In the genomic region with DNA sequence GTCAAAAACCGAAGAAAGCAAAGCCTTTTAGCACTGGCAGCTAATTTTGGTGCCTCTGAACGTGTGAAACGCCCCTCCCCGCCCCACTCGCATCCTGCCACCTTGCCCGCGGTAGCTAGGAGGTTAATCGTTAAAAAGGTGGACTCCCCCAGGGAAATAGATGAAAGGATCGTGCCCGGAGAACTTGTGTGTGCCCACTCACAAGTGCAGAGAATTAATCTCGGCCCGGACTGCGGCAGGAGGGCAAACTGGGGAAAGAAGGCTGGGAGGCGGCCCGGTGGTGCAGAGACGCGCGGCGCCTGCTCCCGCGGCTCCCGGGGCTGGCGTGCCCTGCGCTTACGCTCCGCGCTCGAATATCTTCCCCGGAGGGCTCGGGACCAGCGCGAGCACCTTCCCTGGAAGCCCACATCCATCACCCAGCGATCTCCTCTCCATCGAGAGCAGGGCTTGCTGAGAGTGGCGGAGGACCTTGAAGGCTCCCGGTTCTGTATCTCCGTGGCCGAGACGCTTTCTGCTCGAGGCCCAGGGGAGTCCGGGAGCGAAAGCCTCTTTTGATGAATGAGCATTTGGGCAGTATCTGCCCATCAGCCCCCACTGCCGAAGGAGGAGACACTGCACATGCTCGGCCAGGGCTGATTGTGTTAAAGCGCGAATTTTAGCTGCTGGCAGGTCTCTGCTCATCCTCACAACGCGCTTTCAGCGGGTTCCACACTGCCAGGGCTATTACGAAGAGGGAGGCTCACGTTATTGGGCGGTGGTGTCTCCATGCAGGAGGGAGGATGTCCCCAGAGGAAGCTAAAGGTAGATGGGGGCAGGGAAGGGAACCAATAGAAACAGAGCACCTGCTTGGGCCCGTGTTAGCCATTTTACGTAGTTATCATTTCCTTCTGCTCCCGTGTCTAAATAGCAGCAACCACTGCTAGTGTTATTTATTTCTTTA, we compare ENCODE assay signal across 8 cellular contexts. TPM values are rescaled to one million over a fixed set of nuclear protein-coding genes. Genes with fewer than 3 reads are reported as not detected.
DNase-seq lines count a peak whose midpoint lies in the region; ATAC-seq, FAIRE-seq and TF ChIP-seq lines count a peak whose summit lies in the region.

No MANE protein-coding gene starts in this region.

- peaks cover 12% of the 10 kb centered on the region for H3K4me1 Mint-ChIP-seq in activated naive CD8-positive, alpha-beta T cell treated with anti-CD3 and anti-CD28 coated beads, Interleukin-2, amount 50 U/mL, for 24 hours

- no TSS peak for BruUV-seq in A673 (replicated peaks; lab: Mats Ljungman, UMichigan)

- peak; percentile 52 for ATAC-seq in GM18511 (IDR thresholded peaks at IDR 0.05; ENCODE audit: unreplicated experiment)
- ATAC-seq in HG03025 (IDR thresholded peaks at IDR 0.05; ENCODE audit: low FRiP score, unreplicated experiment) = peak; percentile 45
- ATAC-seq in activated naive CD8-positive, alpha-beta T cell treated with anti-CD3 and anti-CD28 coated beads, Interleukin-2, amount 50 U/mL, for 24 hours = peak; percentile 33
- peak; percentile 74 to 86 (median 76) for ATAC-seq in pancreas

- intact Hi-C loops in A673 (cut with micrococcal nuclease; ENCODE audit: unreplicated experiment) (no loop called here), left ventricle myocardium inferior (cut with micrococcal nuclease) (no loop called here), pancreas (cut with DNase I) (no loop called here)

- H3K36me3 ChIP-seq in A673 (ENCODE audit: insufficient read depth, low read length, poor library complexity, severe bottlenecking) = no peaks in the 10 kb centered on the region
- no peaks in the 10 kb centered on the region for H3K36me3 ChIP-seq in left ventricle myocardium inferior
- no peaks in the 10 kb centered on the region for H3K36me3 ChIP-seq in pancreas

- no peaks in the 10 kb centered on the region for H3K36me3 Mint-ChIP-seq in activated naive CD8-positive, alpha-beta T cell treated with anti-CD3 and anti-CD28 coated beads, Interleukin-2, amount 50 U/mL, for 24 hours (ENCODE audit: low read depth)

- CTCF ChIA-PET in A673 (lab: Charles Lee) = no interaction called here

- H3K4me3 Mint-ChIP-seq in activated naive CD8-positive, alpha-beta T cell treated with anti-CD3 and anti-CD28 coated beads, Interleukin-2, amount 50 U/mL, for 24 hours = peak overlapping the region; percentile 81

- H3K27ac Mint-ChIP-seq in activated naive CD8-positive, alpha-beta T cell treated with anti-CD3 and anti-CD28 coated beads, Interleukin-2, amount 50 U/mL, for 24 hours = no peak overlapping the region

- peaks cover 40% of the 10 kb centered on the region for H3K27me3 ChIP-seq in A673 (replicated peaks; ENCODE audit: insufficient read depth, low read depth, low read length, poor library complexity)
- H3K27me3 ChIP-seq in left ventricle myocardium inferior (ENCODE audit: low read depth) = peaks cover 61% of the 10 kb centered on the region
- H3K27me3 ChIP-seq in pancreas = no peaks in the 10 kb centered on the region

- DNase-seq in A673 (ENCODE audit: low spot score) = peak; percentile 22
- DNase-seq in NCI-H524 treated with DMSO at 0.1 percent for 48 hours (lab: John Stamatoyannopoulos, UW) = peak; percentile 50
- DNase-seq in activated naive CD8-positive, alpha-beta T cell treated with anti-CD3 and anti-CD28 coated beads, Interleukin-2, amount 50 U/mL, for 24 hours = peak; percentile 25
- no peak for DNase-seq in left ventricle myocardium inferior
- DNase-seq in pancreas = peak in 5 of 6 donors; percentile 16 to 71 (median 28)
- DNase-seq in SKM-1 treated with dmso at 0.1 percent for 144 hours (lab: John Stamatoyannopoulos, UW; ENCODE audit: unreplicated experiment) = no peak

- POLR2A ChIA-PET in A673 (lab: Charles Lee; ENCODE audit: low non-redundant PET) = interaction anchor here (0.5 kb wide), 1 partner anchor 266 kb away, joined by 3 read pairs; no protein-coding TSS in a partner anchor

- H3K4me1 ChIP-seq in A673 (ENCODE audit: insufficient read depth, low read length, poor library complexity, severe bottlenecking) = no peaks in the 10 kb centered on the region
- H3K4me1 ChIP-seq in left ventricle myocardium inferior = peaks cover 23% of the 10 kb centered on the region
- peaks cover 0 to 3% (median 0%) of the 10 kb centered on the region in 3 donors for H3K4me1 ChIP-seq in pancreas

- 4 to 5% methylated on average over 55 of the region's 55 CpGs for WGBS in pancreas, 2 donors

- peaks cover 61% of the 10 kb centered on the region for H3K27me3 Mint-ChIP-seq in activated naive CD8-positive, alpha-beta T cell treated with anti-CD3 and anti-CD28 coated beads, Interleukin-2, amount 50 U/mL, for 24 hours

- H3K9me3 Mint-ChIP-seq in activated naive CD8-positive, alpha-beta T cell treated with anti-CD3 and anti-CD28 coated beads, Interleukin-2, amount 50 U/mL, for 24 hours = no peaks in the 10 kb centered on the region

- no peak for FAIRE-seq in pancreas (lab: Jason Lieb, UNC)

- H3K9me3 ChIP-seq in A673 (ENCODE audit: low read depth, low read length, poor library complexity, severe bottlenecking) (no peaks in the 10 kb centered on the region), left ventricle myocardium inferior (replicated peaks) (no peaks in the 10 kb centered on the region), pancreas (no peaks in the 10 kb centered on the region)

- H3K4me3 ChIP-seq in A673 (ENCODE audit: low read depth, low read length, poor library complexity, severe bottlenecking) = peak overlapping the region; percentile 49
- peak overlapping the region; percentile 70 for H3K4me3 ChIP-seq in left ventricle myocardium inferior
- peak overlapping the region; percentile 26 to 49 (median 30) for H3K4me3 ChIP-seq in pancreas

- TF ChIP-seq CTCF in A673 (conservative IDR thresholded peaks at IDR 0.05; ENCODE audit: low read depth, low read length) = no peak
- TF ChIP-seq CTCF in left ventricle myocardium inferior (IDR thresholded peaks at IDR 0.05; ENCODE audit: borderline replicate concordance) = no peak
- TF ChIP-seq CTCF in pancreas (IDR thresholded peaks at IDR 0.05) = no peak

- H3K27ac ChIP-seq in A673 (ENCODE audit: low read depth, low read length, poor library complexity, severe bottlenecking) (no peak overlapping the region), left ventricle myocardium inferior (replicated peaks) (no peak overlapping the region), pancreas (peak overlapping the region in 2 of 4 donors; percentile 14 to 40)

RNA-seq across cellular contexts. Expression of a gene that starts 1.3 kb away (rescaled TPM):
- total RNA-seq in A673 (2021) (not detected in 2 replicates), left ventricle myocardium inferior (0.25 TPM), pancreas (1 to 10 TPM in 3 of 6 donors, under 1 TPM in 3; 0.23 to 6.6 (median 1.2) TPM)
- polyA plus RNA-seq in pancreas = 1 to 10 TPM; 1.2 to 8.0 TPM

Comparison
In these comparisons a context has a peak if more than half of its experiments do, and no peak if none do; other contexts are left out.
1. DNase-seq: peak in A673 (single experiment), NCI-H524 treated with DMSO at 0.1 percent for 48 hours (single experiment), activated naive CD8-positive, alpha-beta T cell treated with anti-CD3 and anti-CD28 coated beads, Interleukin-2, amount 50 U/mL, for 24 hours (single experiment) and pancreas (5 of 6); none in left ventricle myocardium inferior (single experiment) and SKM-1 treated with dmso at 0.1 percent for 144 hours (single experiment).
2. Peak in every context shown above with its lines, with median percentiles within 50 percentile points of each other: H3K4me3 ChIP-seq and ATAC-seq.